Comparison of ENCODE assay signal across 20 cellular contexts in the genomic region with DNA sequence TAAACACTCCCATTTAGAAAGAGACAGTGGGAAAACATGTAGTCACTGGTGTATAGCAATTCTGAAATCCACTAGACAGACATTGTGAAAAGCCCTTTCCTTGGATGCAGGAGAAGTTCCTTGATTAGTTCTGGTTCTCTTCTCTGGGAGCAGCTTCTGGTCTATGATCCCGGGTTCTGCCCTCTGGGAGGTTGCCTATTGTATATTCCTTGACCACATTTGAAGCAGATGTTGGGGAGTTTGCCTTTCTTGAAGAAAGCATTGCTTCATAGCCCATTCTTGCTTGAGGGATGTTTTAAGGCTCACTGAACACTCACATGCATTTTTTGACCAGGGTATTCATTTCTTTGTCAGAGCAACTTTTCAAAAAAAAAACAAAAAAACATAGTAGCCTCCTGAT.
DNase-seq lines count a peak whose midpoint lies in the region; ATAC-seq, FAIRE-seq and TF ChIP-seq lines count a peak whose summit lies in the region.
"Had no signal": no experiment of that assay in that cellular context is flagged by ENCODE, and none has a peak within 500 bp of the region (broad histone marks: within the 10 kb centered on the region; RNA-seq: fewer than 3 reads in every experiment).

No MANE protein-coding gene starts in this region.

- no peaks in the 10 kb centered on the region for H3K36me3 Mint-ChIP-seq in activated T-cell treated with anti-CD3 and anti-CD28 coated beads, Interleukin-2, amount 50 U/mL, for 4 hours (ENCODE audit: insufficient read depth)
- H3K36me3 Mint-ChIP-seq in H9 (ENCODE audit: insufficient read depth in 1 of 3, low read depth in 3 of 3) = no peaks in the 10 kb centered on the region

- no peak overlapping the region for H3K23ac ChIP-seq in H9 (ENCODE audit: insufficient read length, low read depth, low read length)

- H2AK5ac ChIP-seq in H9 (ENCODE audit: insufficient read length, low read length) = no peak overlapping the region

- H3K14ac ChIP-seq in H9 (ENCODE audit: insufficient read depth, low read length) = no peak overlapping the region

- no peaks in the 10 kb centered on the region for H3K4me1 ChIP-seq in smooth muscle cell (ENCODE audit: low read depth)
- H3K4me1 ChIP-seq in HepG2 (ENCODE audit: insufficient read depth, low read length) = no peaks in the 10 kb centered on the region
- H3K4me1 ChIP-seq in H9 (ENCODE audit: insufficient read depth, low read length) = no peaks in the 10 kb centered on the region

- H4K8ac ChIP-seq in H9 (replicated peaks; ENCODE audit: insufficient read length, low read depth, low read length) = no peak overlapping the region

- ATAC-seq in HepG2 = no peak
- no peak for ATAC-seq in activated T-cell treated with anti-CD3 and anti-CD28 coated beads, Interleukin-2, amount 50 U/mL, for 4 hours
- ATAC-seq: GM23338, SK-N-SH treated with all-trans-retinoic acid at 6 μM for 48 hours had no signal

- DNase-seq in GM03348 (ENCODE audit: low spot score) (peak; percentile 44), dedifferentiated amniotic fluid mesenchymal stem cell (ENCODE audit: extremely low spot score) (peak; percentile 17), fibroblast of pulmonary artery (ENCODE audit: low read depth) (peak; percentile 24), smooth muscle cell (lab: John Stamatoyannopoulos, UW; ENCODE audit: unreplicated experiment) (no peak), HepG2 (ENCODE audit: low spot score) (no peak), H9 (no peak)
- DNase-seq in activated T-cell treated with anti-CD3 and anti-CD28 coated beads, Interleukin-2, amount 50 U/mL, for 4 hours = no peak
- DNase-seq: COR-L47, DMS153, GDM1, KBM-7, NCI-H1105 treated with DMSO at 0.1 percent for 48 hours, NCI-H1694, NCI-H2081 treated with DMSO at 0.1 percent for 48 hours, NCI-H446 treated with DMSO at 0.1 percent for 48 hours, NCI-H774, OCI-M1, SHP77 had no signal

- no peak overlapping the region for H2BK5ac ChIP-seq in H9 (ENCODE audit: insufficient read length, low read length)

- no peak overlapping the region for H3K27ac Mint-ChIP-seq in H9
- H3K27ac Mint-ChIP-seq: GM23338 had no signal

- H3K27me3 ChIP-seq in smooth muscle cell (ENCODE audit: low read depth) (no peaks in the 10 kb centered on the region), HepG2 (ENCODE audit: control insufficient read depth in 1 of 2, insufficient read depth in 2 of 2, low read length in 2 of 2) (no peaks in the 10 kb centered on the region), H9 (ENCODE audit: insufficient read depth, low read length) (no peaks in the 10 kb centered on the region)

- TF ChIP-seq EP300 in HepG2 (IDR thresholded peaks at IDR 0.05; ENCODE audit: low read depth in 2 of 2, low read length in 2 of 2) = no peak
- no peak for TF ChIP-seq EP300 in HepG2 (CRISPR knock-in tag; IDR thresholded peaks at IDR 0.05; ENCODE audit: borderline replicate concordance)

- no peak overlapping the region for H2BK120ac ChIP-seq in H9 (ENCODE audit: low read depth, low read length, poor library complexity, severe bottlenecking)

- no peaks in the 10 kb centered on the region for H3K79me1 ChIP-seq in H9 (ENCODE audit: insufficient read depth, low read depth, low read length, poor library complexity, severe bottlenecking)

- H3K18ac ChIP-seq in H9 (ENCODE audit: insufficient read length, low read depth, low read length) = no peak overlapping the region

- H3T11ph ChIP-seq in H9 (ENCODE audit: low read length) = no peak overlapping the region

- no peak overlapping the region for H3K4ac ChIP-seq in H9 (ENCODE audit: low read depth, low read length)

- TF ChIP-seq POLR2A in HepG2 (IDR thresholded peaks at IDR 0.05; ENCODE audit: insufficient read depth in 1 of 2, low read depth in 2 of 2, low read length in 2 of 2) = no peak

- WGBS in smooth muscle cell (ENCODE audit: low lambda C conversion rate) = 94% methylated on average over 1 of the region's 1 CpG
- WGBS in HepG2 (ENCODE audit: low lambda C conversion rate) = 29% methylated on average over 1 of the region's 1 CpG
- no CpG with 5 or more reads among the region's 1 CpG for WGBS in H9 (ENCODE audit: extremely low coverage, insufficient read length, low lambda C conversion rate)

- H3K27me3 Mint-ChIP-seq in activated T-cell treated with anti-CD3 and anti-CD28 coated beads, Interleukin-2, amount 50 U/mL, for 4 hours (ENCODE audit: low read depth) = peaks cover 2% of the 10 kb centered on the region
- H3K27me3 Mint-ChIP-seq in H9 (ENCODE audit: low read depth) = no peaks in the 10 kb centered on the region

- FAIRE-seq in HepG2 (lab: Jason Lieb, UNC) = no peak

- H4K5ac ChIP-seq in H9 (ENCODE audit: insufficient read length, low read depth, low read length) = no peak overlapping the region

- no peak overlapping the region for H3K27ac ChIP-seq in smooth muscle cell (ENCODE audit: low read depth)
- H3K27ac ChIP-seq in HepG2 (ENCODE audit: extremely low read length, insufficient read depth, low read length) = no peak overlapping the region
- H3K27ac ChIP-seq in H9 (ENCODE audit: insufficient read length, low read depth, low read length) = no peak overlapping the region

- CTCF ChIA-PET in HepG2 (lab: Yijun Ruan, JAX; ENCODE audit: low intra/inter-chr PET ratio, low total read pairs) = no interaction called here

- H2AFZ ChIP-seq in smooth muscle cell (ENCODE audit: low read depth) (peak overlapping the region; percentile 28), HepG2 (ENCODE audit: low read length) (no peak overlapping the region), H9 (ENCODE audit: low read length) (no peak overlapping the region)

- in situ Hi-C loops in HepG2 (cut with HindIII; ENCODE audit: extremely low pct_ligation_motif_present, low pct_unique_long_range_greater_than_20kb) = no loop called here

- no peak overlapping the region for H4K91ac ChIP-seq in H9 (ENCODE audit: insufficient read length, low read depth, low read length)

- intact Hi-C loops in HepG2 (cut with micrococcal nuclease; ENCODE audit: unreplicated experiment) = no loop called here

- H3K4me1 Mint-ChIP-seq in activated T-cell treated with anti-CD3 and anti-CD28 coated beads, Interleukin-2, amount 50 U/mL, for 4 hours (ENCODE audit: low read depth) = no peaks in the 10 kb centered on the region
- no peaks in the 10 kb centered on the region for H3K4me1 Mint-ChIP-seq in H9
- H3K4me1 Mint-ChIP-seq: GM23338 had no signal

- H2BK20ac ChIP-seq in H9 (ENCODE audit: low read depth, low read length, poor library complexity, severe bottlenecking) = no peak overlapping the region

- no peak overlapping the region for H3K9ac ChIP-seq in smooth muscle cell (ENCODE audit: low read depth)
- no peak overlapping the region for H3K9ac ChIP-seq in HepG2 (ENCODE audit: insufficient read depth, low read depth, low read length)
- H3K9ac ChIP-seq in H9 (ENCODE audit: extremely low read depth, insufficient read length, low read length) = no peak overlapping the region

- H3K4me3 Mint-ChIP-seq in activated T-cell treated with anti-CD3 and anti-CD28 coated beads, Interleukin-2, amount 50 U/mL, for 4 hours = no peak overlapping the region
- no peak overlapping the region for H3K4me3 Mint-ChIP-seq in H9
- H3K4me3 Mint-ChIP-seq: GM23338 had no signal

- POLR2A ChIA-PET in HepG2 (lab: Yijun Ruan, JAX) = no interaction called here

- H3K4me3 ChIP-seq in fibroblast of pulmonary artery (replicated peaks; ENCODE audit: low read depth, low read length) = no peak overlapping the region
- H3K4me3 ChIP-seq in smooth muscle cell = no peak overlapping the region
- H3K4me3 ChIP-seq in HepG2 (replicated peaks in 1 of 3; ENCODE audit: insufficient read depth in 1 of 3, low read depth in 2 of 3, low read length in 3 of 3) = no peak overlapping the region
- H3K4me3 ChIP-seq: GM23338 had no signal

- H3K9me3 ChIP-seq in smooth muscle cell (replicated peaks; ENCODE audit: low read depth) (no peaks in the 10 kb centered on the region), HepG2 (ENCODE audit: low read length) (no peaks in the 10 kb centered on the region), H9 (ENCODE audit: control insufficient read depth, low read depth, low read length) (no peaks in the 10 kb centered on the region)

- no peaks in the 10 kb centered on the region for H3K79me2 ChIP-seq in smooth muscle cell (ENCODE audit: low read depth)
- H3K79me2 ChIP-seq in HepG2 (ENCODE audit: insufficient read depth, low read length) = no peaks in the 10 kb centered on the region
- no peaks in the 10 kb centered on the region for H3K79me2 ChIP-seq in H9 (ENCODE audit: insufficient read depth, low read length)

- H3K9me3 Mint-ChIP-seq in activated T-cell treated with anti-CD3 and anti-CD28 coated beads, Interleukin-2, amount 50 U/mL, for 4 hours = no peaks in the 10 kb centered on the region
- no peaks in the 10 kb centered on the region for H3K9me3 Mint-ChIP-seq in H9
- H3K9me3 Mint-ChIP-seq: GM23338 had no signal

- no TSS peak for BruUV-seq in HepG2 (replicated peaks; lab: Mats Ljungman, UMichigan)

- H3K56ac ChIP-seq in H9 (ENCODE audit: insufficient read length, low read depth, low read length) = no peak overlapping the region

- TF ChIP-seq CTCF in fibroblast of pulmonary artery (IDR thresholded peaks at IDR 0.05; ENCODE audit: low read length, missing control alignments) (no peak), smooth muscle cell (IDR thresholded peaks at IDR 0.05; ENCODE audit: borderline replicate concordance, insufficient read depth, poor library complexity, severe bottlenecking) (no peak), HepG2 (CRISPR knock-in tag; IDR thresholded peaks at IDR 0.05) (no peak), H9 (conservative IDR thresholded peaks at IDR 0.05) (no peak)

- no peaks in the 10 kb centered on the region for H3F3A ChIP-seq in smooth muscle cell (ENCODE audit: low read depth)

- no peaks in the 10 kb centered on the region for H3K23me2 ChIP-seq in H9 (ENCODE audit: insufficient read length, low read depth, low read length, poor library complexity, severe bottlenecking)

- no peaks in the 10 kb centered on the region for H4K20me1 ChIP-seq in smooth muscle cell (ENCODE audit: low read depth)
- H4K20me1 ChIP-seq in HepG2 (ENCODE audit: insufficient read depth, low read length) = no peaks in the 10 kb centered on the region
- H4K20me1 ChIP-seq in H9 (ENCODE audit: control insufficient read depth, insufficient read depth, insufficient read length) = no peaks in the 10 kb centered on the region

- no peak for TF ChIP-seq RAD21 in HepG2 (CRISPR knock-in tag; IDR thresholded peaks at IDR 0.05)

- no peak overlapping the region for H3K4me2 ChIP-seq in smooth muscle cell
- H3K4me2 ChIP-seq in HepG2 (ENCODE audit: low read depth, low read length) = no peak overlapping the region
- no peak overlapping the region for H3K4me2 ChIP-seq in H9 (ENCODE audit: insufficient read depth, insufficient read length, low read length)
- H3K4me2 ChIP-seq: GM23338 had no signal

- H2BK12ac ChIP-seq in H9 (ENCODE audit: insufficient read length, low read depth, low read length) = no peak overlapping the region

- H3K36me3 ChIP-seq in smooth muscle cell (ENCODE audit: low read depth) = no peaks in the 10 kb centered on the region
- H3K36me3 ChIP-seq in HepG2 (replicated peaks in 1 of 2; ENCODE audit: control insufficient read depth in 1 of 2, insufficient read depth in 2 of 2, low read length in 2 of 2) = no peaks in the 10 kb centered on the region

- H2BK15ac ChIP-seq in H9 (ENCODE audit: low read depth, low read length) = no peak overlapping the region

TF ChIP-seq in HepG2, 621 proteins besides CTCF, POLR2A, EP300 and RAD21 (continues in another document):
- TF ChIP-seq ZBTB7B (CRISPR knock-in tag; IDR thresholded peaks at IDR 0.05) = no peak

Comparison
In these comparisons a context has a peak if more than half of its experiments do, and no peak if none do; other contexts are left out.
1. DNase-seq: peak in GM03348 (single experiment), dedifferentiated amniotic fluid mesenchymal stem cell (single experiment) and fibroblast of pulmonary artery (single experiment); none in smooth muscle cell (single experiment), HepG2 (single experiment), activated T-cell treated with anti-CD3 and anti-CD28 coated beads, Interleukin-2, amount 50 U/mL, for 4 hours (single experiment) and H9 (single experiment).